In the genomic region with DNA sequence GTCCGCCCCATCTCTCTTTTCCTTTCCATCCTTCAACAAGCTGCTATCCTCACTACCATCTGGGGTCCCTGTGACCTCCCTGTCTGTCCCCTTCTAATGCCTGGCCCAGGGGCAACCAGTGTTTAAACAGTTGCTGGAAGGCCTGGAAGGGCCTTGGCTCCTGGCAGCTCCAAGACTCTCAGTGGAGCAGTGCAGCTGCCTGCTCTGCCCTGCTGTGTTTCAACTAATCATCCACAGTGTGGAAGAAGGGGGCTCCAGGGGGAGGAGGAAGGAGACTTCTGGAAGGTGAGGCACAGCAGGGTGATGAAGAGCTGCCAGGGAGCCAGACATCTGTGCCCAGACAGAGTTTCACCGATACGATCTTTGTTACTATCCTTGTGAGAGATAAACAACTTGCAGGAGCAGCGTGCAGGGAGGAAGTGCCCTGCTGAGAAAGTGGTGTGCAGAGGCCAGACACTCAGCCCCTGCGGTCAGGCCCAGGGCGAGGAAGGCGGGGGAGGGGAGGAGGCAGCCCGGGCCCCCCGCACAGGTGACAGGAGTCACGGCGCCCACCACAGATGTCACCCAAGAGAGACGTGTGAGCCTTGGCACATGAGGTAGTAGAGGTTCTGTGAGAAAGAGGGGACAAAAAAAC, we compare ENCODE assay signal across 14 cellular contexts.
DNase-seq lines count a peak whose midpoint lies in the region; ATAC-seq, FAIRE-seq and TF ChIP-seq lines count a peak whose summit lies in the region.
"Had no signal": no experiment of that assay in that cellular context is flagged by ENCODE, and none has a peak within 500 bp of the region (broad histone marks: within the 10 kb centered on the region; RNA-seq: fewer than 3 reads in every experiment).

No MANE protein-coding gene starts in this region.

- TF ChIP-seq CTCF in D721Med (IDR thresholded peaks at IDR 0.05; ENCODE audit: insufficient read depth, missing control alignments) (no peak), ascending aorta (IDR thresholded peaks at IDR 0.05) (no peak)

- peak overlapping the region; percentile 19; the same call in 1 of the 2 replicates for H3K27ac ChIP-seq in HUES6 (ENCODE audit: low read depth, low read length)
- H3K27ac ChIP-seq in ascending aorta: no peak overlapping the region
- H3K27ac ChIP-seq: adrenal gland, thyroid gland had no signal

- H3K36me3 ChIP-seq in HUES6 (ENCODE audit: control insufficient read depth, insufficient read depth, low read length): no peaks in the 10 kb centered on the region
- no peaks in the 10 kb centered on the region for H3K36me3 ChIP-seq in ascending aorta
- H3K36me3 ChIP-seq: adrenal gland, thyroid gland had no signal

- no peak for FAIRE-seq in D721Med (lab: Jason Lieb, UNC)
- FAIRE-seq: endometrium, K562 had no signal

- peak overlapping the region; percentile 91 for H3K27ac Mint-ChIP-seq in activated CD4-positive, alpha-beta T cell treated with anti-CD3 and anti-CD28 coated beads, Interleukin-2, amount 10 ng/mL, durations not matched to agents 24 days and 14 days
- peak overlapping the region; percentile 98 for H3K27ac Mint-ChIP-seq in activated naive CD4-positive, alpha-beta T cell treated with anti-CD3 and anti-CD28 coated beads, Interleukin-2, amount 50 U/mL, for 24 hours

- no peaks in the 10 kb centered on the region for H3K27me3 ChIP-seq in HUES6 (ENCODE audit: control insufficient read depth, insufficient read depth, low read length)
- no peaks in the 10 kb centered on the region for H3K27me3 ChIP-seq in ascending aorta
- H3K27me3 ChIP-seq: thyroid gland had no signal

- H3K9me3 Mint-ChIP-seq in activated CD4-positive, alpha-beta T cell treated with anti-CD3 and anti-CD28 coated beads, Interleukin-2, amount 10 ng/mL, durations not matched to agents 24 days and 14 days: peaks cover 7% of the 10 kb centered on the region
- peaks cover 7% of the 10 kb centered on the region for H3K9me3 Mint-ChIP-seq in activated naive CD4-positive, alpha-beta T cell treated with anti-CD3 and anti-CD28 coated beads, Interleukin-2, amount 50 U/mL, for 24 hours

- peak overlapping the region; percentile 63 for H3K4me3 Mint-ChIP-seq in activated CD4-positive, alpha-beta T cell treated with anti-CD3 and anti-CD28 coated beads, Interleukin-2, amount 10 ng/mL, durations not matched to agents 24 days and 14 days
- peak overlapping the region; percentile 77 for H3K4me3 Mint-ChIP-seq in activated naive CD4-positive, alpha-beta T cell treated with anti-CD3 and anti-CD28 coated beads, Interleukin-2, amount 50 U/mL, for 24 hours

- H3K9ac ChIP-seq in HUES6 (ENCODE audit: low read length): peak overlapping the region; percentile 12

- H3K4me3 ChIP-seq in HUES6 (ENCODE audit: low read depth, low read length) (no peak overlapping the region), ascending aorta (no peak overlapping the region)
- H3K4me3 ChIP-seq: adrenal gland, K562, thyroid gland had no signal

- no peak for ATAC-seq in left ventricle myocardium superior
- ATAC-seq in HG03159 (IDR thresholded peaks at IDR 0.05; ENCODE audit: unreplicated experiment): no peak
- ATAC-seq: K562 had no signal

- intact Hi-C loops in activated CD4-positive, alpha-beta T cell treated with anti-CD3 and anti-CD28 coated beads, Interleukin-2, amount 10 ng/mL, durations not matched to agents 24 days and 14 days (cut with micrococcal nuclease): no loop called here
- intact Hi-C loops in left ventricle myocardium superior (cut with micrococcal nuclease) (no loop called here), ascending aorta (cut with DNase I) (no loop called here)

- H3K36me3 Mint-ChIP-seq in activated CD4-positive, alpha-beta T cell treated with anti-CD3 and anti-CD28 coated beads, Interleukin-2, amount 10 ng/mL, durations not matched to agents 24 days and 14 days (ENCODE audit: low read depth): peaks cover 4% of the 10 kb centered on the region
- H3K36me3 Mint-ChIP-seq in activated naive CD4-positive, alpha-beta T cell treated with anti-CD3 and anti-CD28 coated beads, Interleukin-2, amount 50 U/mL, for 24 hours: no peaks in the 10 kb centered on the region

- H3K4me1 Mint-ChIP-seq in activated CD4-positive, alpha-beta T cell treated with anti-CD3 and anti-CD28 coated beads, Interleukin-2, amount 10 ng/mL, durations not matched to agents 24 days and 14 days: peaks cover 56% of the 10 kb centered on the region
- H3K4me1 Mint-ChIP-seq in activated naive CD4-positive, alpha-beta T cell treated with anti-CD3 and anti-CD28 coated beads, Interleukin-2, amount 50 U/mL, for 24 hours: peaks cover 99% of the 10 kb centered on the region

- peaks cover 2% of the 10 kb centered on the region for H3K27me3 Mint-ChIP-seq in activated CD4-positive, alpha-beta T cell treated with anti-CD3 and anti-CD28 coated beads, Interleukin-2, amount 10 ng/mL, durations not matched to agents 24 days and 14 days
- no peaks in the 10 kb centered on the region for H3K27me3 Mint-ChIP-seq in activated naive CD4-positive, alpha-beta T cell treated with anti-CD3 and anti-CD28 coated beads, Interleukin-2, amount 50 U/mL, for 24 hours

- H3K4me1 ChIP-seq in HUES6 (ENCODE audit: control insufficient read depth, insufficient read depth, low read length) (peaks cover 15% of the 10 kb centered on the region), ascending aorta (no peaks in the 10 kb centered on the region)
- H3K4me1 ChIP-seq: adrenal gland, thyroid gland had no signal

- DNase-seq in activated CD4-positive, alpha-beta T cell treated with anti-CD3 and anti-CD28 coated beads, Interleukin-2, amount 10 ng/mL, durations not matched to agents 24 days and 14 days: peak; percentile 82
- peak; percentile 62 for DNase-seq in stimulated activated CD4-positive, alpha-beta T cell treated with anti-CD3 and anti-CD28 coated beads, Interleukin-15, amount 100 ng/mL, for 24 hours
- no peak for DNase-seq in left ventricle myocardium superior
- DNase-seq in D721Med (ENCODE audit: insufficient read length, low spot score): no peak
- DNase-seq in ascending aorta (ENCODE audit: low spot score in 2 of 2): no peak
- DNase-seq: adrenal gland, NCI-H524, SW 1271 had no signal

- H3K9me3 ChIP-seq in HUES6 (ENCODE audit: control insufficient read depth, insufficient read depth, low read depth, low read length) (no peaks in the 10 kb centered on the region), ascending aorta (no peaks in the 10 kb centered on the region)
- H3K9me3 ChIP-seq: adrenal gland, thyroid gland had no signal

Comparison
In these comparisons a context has a peak if more than half of its experiments do, and no peak if none do; other contexts are left out.
1. DNase-seq: peak in activated CD4-positive, alpha-beta T cell treated with anti-CD3 and anti-CD28 coated beads, Interleukin-2, amount 10 ng/mL, durations not matched to agents 24 days and 14 days (single experiment) and stimulated activated CD4-positive, alpha-beta T cell treated with anti-CD3 and anti-CD28 coated beads, Interleukin-15, amount 100 ng/mL, for 24 hours (single experiment); none in left ventricle myocardium superior (single experiment), D721Med (single experiment) and ascending aorta (0 of 2).